In the genomic region with DNA sequence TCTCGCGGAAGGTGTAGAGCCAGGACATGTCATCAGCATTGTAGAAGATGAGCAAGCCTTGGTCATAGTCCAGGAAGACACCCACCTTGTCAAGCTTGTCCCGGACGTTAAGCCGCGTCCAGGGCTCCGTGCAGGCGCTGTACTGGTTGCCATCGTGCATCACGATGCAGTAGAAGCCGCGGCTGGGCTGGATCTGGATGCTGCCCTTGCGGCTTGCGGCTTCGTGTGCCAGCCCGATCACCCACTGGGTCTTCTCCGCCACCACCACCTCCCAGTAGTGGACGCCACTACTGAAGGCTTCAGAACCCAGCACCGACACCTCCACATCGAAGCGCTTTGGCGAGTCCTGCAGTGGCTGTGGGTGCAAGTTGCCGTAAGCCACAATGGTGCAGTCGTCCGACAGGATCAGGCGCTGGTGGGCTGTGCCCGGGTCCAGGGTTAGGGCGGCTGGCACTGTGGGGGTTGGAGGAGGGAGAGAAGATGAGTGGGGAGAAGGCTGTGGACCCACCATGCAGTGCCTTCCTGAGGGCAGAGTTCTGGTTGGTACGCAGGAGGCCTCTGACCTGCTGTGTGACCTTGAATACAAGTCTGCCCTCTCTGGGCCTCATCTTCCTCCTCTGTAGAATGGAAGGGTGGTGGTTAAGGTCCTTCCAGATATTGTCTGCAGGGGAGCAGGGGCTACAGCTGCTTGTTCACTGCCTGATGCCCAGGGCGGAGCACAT, we compare ENCODE assay signal across 1 cellular context.
TF ChIP-seq lines count a peak whose summit lies in the region.

No MANE protein-coding gene starts in this region.

TF ChIP-seq in K562, 482 proteins besides CTCF, POLR2A, EP300 and RAD21 (continued from another document):
- TF ChIP-seq NRF1 (conservative IDR thresholded peaks at IDR 0.05 in 1 of 2, IDR thresholded peaks at IDR 0.05 in 1 of 2): no peak
- TF ChIP-seq HDAC6 (IDR thresholded peaks at IDR 0.05; ENCODE audit: low read depth, low read length): no peak
- no peak for TF ChIP-seq KDM2B (CRISPR knock-in tag; IDR thresholded peaks at IDR 0.05)
- TF ChIP-seq TCFL5 (CRISPR knock-in tag; conservative IDR thresholded peaks at IDR 0.05): no peak
- TF ChIP-seq PCBP1 (IDR thresholded peaks at IDR 0.05; ENCODE audit: low read depth, low read length, poor library complexity, severe bottlenecking): no peak
- no peak for TF ChIP-seq PTBP1 (IDR thresholded peaks at IDR 0.05; ENCODE audit: low read depth, low read length)
- TF ChIP-seq RFX1 (IDR thresholded peaks at IDR 0.05): no peak
- TF ChIP-seq, protein P1, sequence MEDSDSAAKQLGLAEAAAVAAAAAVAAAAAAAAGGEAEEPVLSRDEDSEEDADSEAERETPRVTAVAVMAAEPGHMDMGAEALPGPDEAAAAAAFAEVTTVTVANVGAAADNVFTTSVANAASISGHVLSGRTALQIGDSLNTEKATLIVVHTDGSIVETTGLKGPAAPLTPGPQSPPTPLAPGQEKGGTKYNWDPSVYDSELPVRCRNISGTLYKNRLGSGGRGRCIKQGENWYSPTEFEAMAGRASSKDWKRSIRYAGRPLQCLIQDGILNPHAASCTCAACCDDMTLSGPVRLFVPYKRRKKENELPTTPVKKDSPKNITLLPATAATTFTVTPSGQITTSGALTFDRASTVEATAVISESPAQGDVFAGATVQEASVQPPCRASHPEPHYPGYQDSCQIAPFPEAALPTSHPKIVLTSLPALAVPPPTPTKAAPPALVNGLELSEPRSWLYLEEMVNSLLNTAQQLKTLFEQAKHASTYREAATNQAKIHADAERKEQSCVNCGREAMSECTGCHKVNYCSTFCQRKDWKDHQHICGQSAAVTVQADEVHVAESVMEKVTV (CRISPR knock-in tag; IDR thresholded peaks at IDR 0.05): no peak
- peak; percentile 81 for TF ChIP-seq BCOR (IDR thresholded peaks at IDR 0.05)
- no peak for TF ChIP-seq IRF2 (CRISPR knock-in tag; IDR thresholded peaks at IDR 0.05)
- TF ChIP-seq, protein P2, sequence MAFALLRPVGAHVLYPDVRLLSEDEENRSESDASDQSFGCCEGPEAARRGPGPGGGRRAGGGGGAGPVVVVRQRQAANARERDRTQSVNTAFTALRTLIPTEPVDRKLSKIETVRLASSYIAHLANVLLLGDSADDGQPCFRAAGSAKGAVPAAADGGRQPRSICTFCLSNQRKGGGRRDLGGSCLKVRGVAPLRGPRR (CRISPR knock-in tag; IDR thresholded peaks at IDR 0.05): no peak
- no peak for TF ChIP-seq RHOXF2B (CRISPR knock-in tag; conservative IDR thresholded peaks at IDR 0.05)
- TF ChIP-seq, protein P3, sequence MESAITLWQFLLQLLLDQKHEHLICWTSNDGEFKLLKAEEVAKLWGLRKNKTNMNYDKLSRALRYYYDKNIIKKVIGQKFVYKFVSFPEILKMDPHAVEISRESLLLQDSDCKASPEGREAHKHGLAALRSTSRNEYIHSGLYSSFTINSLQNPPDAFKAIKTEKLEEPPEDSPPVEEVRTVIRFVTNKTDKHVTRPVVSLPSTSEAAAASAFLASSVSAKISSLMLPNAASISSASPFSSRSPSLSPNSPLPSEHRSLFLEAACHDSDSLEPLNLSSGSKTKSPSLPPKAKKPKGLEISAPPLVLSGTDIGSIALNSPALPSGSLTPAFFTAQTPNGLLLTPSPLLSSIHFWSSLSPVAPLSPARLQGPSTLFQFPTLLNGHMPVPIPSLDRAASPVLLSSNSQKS (CRISPR knock-in tag; IDR thresholded peaks at IDR 0.05): no peak
- TF ChIP-seq RBM34 (IDR thresholded peaks at IDR 0.05; ENCODE audit: borderline replicate concordance, insufficient read depth, low read length): no peak
- TF ChIP-seq RBM25 (IDR thresholded peaks at IDR 0.05; ENCODE audit: low read depth, low read length, severe bottlenecking): peak; percentile 33
- TF ChIP-seq, protein P4, sequence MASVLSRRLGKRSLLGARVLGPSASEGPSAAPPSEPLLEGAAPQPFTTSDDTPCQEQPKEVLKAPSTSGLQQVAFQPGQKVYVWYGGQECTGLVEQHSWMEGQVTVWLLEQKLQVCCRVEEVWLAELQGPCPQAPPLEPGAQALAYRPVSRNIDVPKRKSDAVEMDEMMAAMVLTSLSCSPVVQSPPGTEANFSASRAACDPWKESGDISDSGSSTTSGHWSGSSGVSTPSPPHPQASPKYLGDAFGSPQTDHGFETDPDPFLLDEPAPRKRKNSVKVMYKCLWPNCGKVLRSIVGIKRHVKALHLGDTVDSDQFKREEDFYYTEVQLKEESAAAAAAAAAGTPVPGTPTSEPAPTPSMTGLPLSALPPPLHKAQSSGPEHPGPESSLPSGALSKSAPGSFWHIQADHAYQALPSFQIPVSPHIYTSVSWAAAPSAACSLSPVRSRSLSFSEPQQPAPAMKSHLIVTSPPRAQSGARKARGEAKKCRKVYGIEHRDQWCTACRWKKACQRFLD (CRISPR knock-in tag; IDR thresholded peaks at IDR 0.05): no peak
- TF ChIP-seq RUNX1 (IDR thresholded peaks at IDR 0.05; ENCODE audit: low read depth): no peak
- TF ChIP-seq, protein P5, sequence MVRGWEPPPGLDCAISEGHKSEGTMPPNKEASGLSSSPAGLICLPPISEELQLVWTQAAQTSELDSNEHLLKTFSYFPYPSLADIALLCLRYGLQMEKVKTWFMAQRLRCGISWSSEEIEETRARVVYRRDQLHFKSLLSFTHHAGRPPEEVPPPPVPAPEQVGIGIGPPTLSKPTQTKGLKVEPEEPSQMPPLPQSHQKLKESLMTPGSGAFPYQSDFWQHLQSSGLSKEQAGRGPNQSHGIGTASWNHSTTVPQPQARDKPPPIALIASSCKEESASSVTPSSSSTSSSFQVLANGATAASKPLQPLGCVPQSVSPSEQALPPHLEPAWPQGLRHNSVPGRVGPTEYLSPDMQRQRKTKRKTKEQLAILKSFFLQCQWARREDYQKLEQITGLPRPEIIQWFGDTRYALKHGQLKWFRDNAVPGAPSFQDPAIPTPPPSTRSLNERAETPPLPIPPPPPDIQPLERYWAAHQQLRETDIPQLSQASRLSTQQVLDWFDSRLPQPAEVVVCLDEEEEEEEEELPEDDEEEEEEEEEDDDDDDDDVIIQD (CRISPR knock-in tag; IDR thresholded peaks at IDR 0.05): no peak
- TF ChIP-seq, protein P6, sequence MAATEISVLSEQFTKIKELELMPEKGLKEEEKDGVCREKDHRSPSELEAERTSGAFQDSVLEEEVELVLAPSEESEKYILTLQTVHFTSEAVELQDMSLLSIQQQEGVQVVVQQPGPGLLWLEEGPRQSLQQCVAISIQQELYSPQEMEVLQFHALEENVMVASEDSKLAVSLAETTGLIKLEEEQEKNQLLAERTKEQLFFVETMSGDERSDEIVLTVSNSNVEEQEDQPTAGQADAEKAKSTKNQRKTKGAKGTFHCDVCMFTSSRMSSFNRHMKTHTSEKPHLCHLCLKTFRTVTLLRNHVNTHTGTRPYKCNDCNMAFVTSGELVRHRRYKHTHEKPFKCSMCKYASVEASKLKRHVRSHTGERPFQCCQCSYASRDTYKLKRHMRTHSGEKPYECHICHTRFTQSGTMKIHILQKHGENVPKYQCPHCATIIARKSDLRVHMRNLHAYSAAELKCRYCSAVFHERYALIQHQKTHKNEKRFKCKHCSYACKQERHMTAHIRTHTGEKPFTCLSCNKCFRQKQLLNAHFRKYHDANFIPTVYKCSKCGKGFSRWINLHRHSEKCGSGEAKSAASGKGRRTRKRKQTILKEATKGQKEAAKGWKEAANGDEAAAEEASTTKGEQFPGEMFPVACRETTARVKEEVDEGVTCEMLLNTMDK (IDR thresholded peaks at IDR 0.05; ENCODE audit: borderline replicate concordance, insufficient read depth, low read depth, low read length, poor library complexity, severe bottlenecking): no peak
- peak; percentile 66 for TF ChIP-seq ZFP36 (IDR thresholded peaks at IDR 0.05; ENCODE audit: low read depth, low read length, partially characterized antibody)
- TF ChIP-seq TEAD4 (IDR thresholded peaks at IDR 0.05; ENCODE audit: low read length): no peak
- no peak for TF ChIP-seq TEAD4 (CRISPR knock-in tag; IDR thresholded peaks at IDR 0.05; ENCODE audit: borderline replicate concordance)
- TF ChIP-seq ESRRA (IDR thresholded peaks at IDR 0.05; ENCODE audit: borderline replicate concordance, low read depth): peak; percentile 32; the same call in 1 of the 2 replicates
- no peak for TF ChIP-seq SREBF2 (CRISPR knock-in tag; IDR thresholded peaks at IDR 0.05)
- TF ChIP-seq, protein P7, sequence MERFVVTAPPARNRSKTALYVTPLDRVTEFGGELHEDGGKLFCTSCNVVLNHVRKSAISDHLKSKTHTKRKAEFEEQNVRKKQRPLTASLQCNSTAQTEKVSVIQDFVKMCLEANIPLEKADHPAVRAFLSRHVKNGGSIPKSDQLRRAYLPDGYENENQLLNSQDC (CRISPR knock-in tag; IDR thresholded peaks at IDR 0.05): no peak
- TF ChIP-seq, protein P8, sequence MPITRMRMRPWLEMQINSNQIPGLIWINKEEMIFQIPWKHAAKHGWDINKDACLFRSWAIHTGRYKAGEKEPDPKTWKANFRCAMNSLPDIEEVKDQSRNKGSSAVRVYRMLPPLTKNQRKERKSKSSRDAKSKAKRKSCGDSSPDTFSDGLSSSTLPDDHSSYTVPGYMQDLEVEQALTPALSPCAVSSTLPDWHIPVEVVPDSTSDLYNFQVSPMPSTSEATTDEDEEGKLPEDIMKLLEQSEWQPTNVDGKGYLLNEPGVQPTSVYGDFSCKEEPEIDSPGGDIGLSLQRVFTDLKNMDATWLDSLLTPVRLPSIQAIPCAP (CRISPR knock-in tag; IDR thresholded peaks at IDR 0.05; ENCODE audit: borderline replicate concordance): no peak
- no peak for TF ChIP-seq CSDE1 (IDR thresholded peaks at IDR 0.05)
- TF ChIP-seq, protein P9, sequence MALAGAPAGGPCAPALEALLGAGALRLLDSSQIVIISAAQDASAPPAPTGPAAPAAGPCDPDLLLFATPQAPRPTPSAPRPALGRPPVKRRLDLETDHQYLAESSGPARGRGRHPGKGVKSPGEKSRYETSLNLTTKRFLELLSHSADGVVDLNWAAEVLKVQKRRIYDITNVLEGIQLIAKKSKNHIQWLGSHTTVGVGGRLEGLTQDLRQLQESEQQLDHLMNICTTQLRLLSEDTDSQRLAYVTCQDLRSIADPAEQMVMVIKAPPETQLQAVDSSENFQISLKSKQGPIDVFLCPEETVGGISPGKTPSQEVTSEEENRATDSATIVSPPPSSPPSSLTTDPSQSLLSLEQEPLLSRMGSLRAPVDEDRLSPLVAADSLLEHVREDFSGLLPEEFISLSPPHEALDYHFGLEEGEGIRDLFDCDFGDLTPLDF (CRISPR knock-in tag; IDR thresholded peaks at IDR 0.05): no peak
- TF ChIP-seq MTA3 (IDR thresholded peaks at IDR 0.05; ENCODE audit: borderline replicate concordance): no peak
- TF ChIP-seq ZNF133 (CRISPR knock-in tag; IDR thresholded peaks at IDR 0.05): no peak
- TF ChIP-seq SMARCA5 (IDR thresholded peaks at IDR 0.05): peak; percentile 63; the same call in 1 of the 2 replicates
- no peak for TF ChIP-seq ZFPM2 (CRISPR knock-in tag; IDR thresholded peaks at IDR 0.05)
